2 cellular contexts compared by ENCODE assay signal in genomic region chr5:119451561-119451960, GRCh38.
TF ChIP-seq lines count a peak whose summit lies in the region.

No MANE protein-coding gene starts in this region.

TF ChIP-seq in GM12878, 131 proteins besides CTCF, POLR2A, EP300 and RAD21:
- TF ChIP-seq CUX1 (IDR thresholded peaks at IDR 0.05; ENCODE audit: insufficient replicate concordance, low read depth, low read length): no peak
- no peak for TF ChIP-seq POLR2AphosphoS5 (IDR thresholded peaks at IDR 0.05; ENCODE audit: low read length)
- no peak for TF ChIP-seq IRF3 (IDR thresholded peaks at IDR 0.05)
- TF ChIP-seq PRDM15 (CRISPR knock-in tag; IDR thresholded peaks at IDR 0.05): no peak
- no peak for TF ChIP-seq USF1 (IDR thresholded peaks at IDR 0.05; ENCODE audit: borderline replicate concordance, extremely low read length, insufficient read depth, low read depth, low read length)

TF ChIP-seq in neural cell, 6 proteins besides CTCF, POLR2A, EP300 and RAD21 (continued from another document):
- no peak for TF ChIP-seq REST (IDR thresholded peaks at IDR 0.05; ENCODE audit: borderline replicate concordance)
- no peak for TF ChIP-seq POLR2AphosphoS5 (IDR thresholded peaks at IDR 0.05)
- no peak for TF ChIP-seq EZH2 (IDR thresholded peaks at IDR 0.05; ENCODE audit: borderline replicate concordance, insufficient read depth, low read length, poor library complexity, severe bottlenecking)
- no peak for TF ChIP-seq MXI1 (conservative IDR thresholded peaks at IDR 0.05; ENCODE audit: poor library complexity, severe bottlenecking)
- no peak for TF ChIP-seq TAF1 (IDR thresholded peaks at IDR 0.05; ENCODE audit: low read depth)
